Comparison of ENCODE assay signal across 1 cellular context in the genomic region with DNA sequence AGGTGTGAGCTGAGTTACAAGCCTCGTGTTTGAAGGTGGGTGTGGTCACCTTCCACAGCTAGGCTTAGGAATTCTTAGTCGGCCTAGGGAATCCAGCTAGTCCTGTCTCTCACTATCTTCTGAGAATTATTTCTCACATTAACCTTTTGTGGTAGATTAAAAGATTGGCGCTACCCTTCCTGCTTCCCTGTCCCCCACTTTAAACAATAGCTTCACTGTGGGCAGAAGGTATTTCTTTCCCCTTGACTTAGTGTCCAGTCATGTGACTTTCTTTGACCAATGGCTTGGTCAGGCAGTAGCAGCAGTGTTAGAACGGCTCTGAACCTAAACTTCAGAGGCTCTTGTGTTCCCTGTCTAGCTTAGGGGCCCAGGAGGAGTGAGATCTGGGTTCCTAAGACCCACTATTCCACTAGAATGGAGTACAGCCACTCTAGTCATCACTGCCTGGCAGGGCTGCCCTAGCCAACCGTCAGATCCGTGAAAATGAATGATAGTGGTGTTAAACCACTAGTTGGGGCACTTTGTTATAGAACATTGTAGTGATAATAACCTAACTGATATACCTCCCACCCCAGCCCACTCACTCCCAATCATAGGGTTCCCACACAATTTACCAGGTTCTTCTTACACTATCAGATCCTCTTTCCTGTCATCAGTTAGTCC.
TF ChIP-seq lines count a peak whose summit lies in the region.

No MANE protein-coding gene starts in this region.

TF ChIP-seq in HCT116, 20 proteins besides CTCF, POLR2A, EP300 and RAD21 (continued from another document):
- TF ChIP-seq, protein P1, sequence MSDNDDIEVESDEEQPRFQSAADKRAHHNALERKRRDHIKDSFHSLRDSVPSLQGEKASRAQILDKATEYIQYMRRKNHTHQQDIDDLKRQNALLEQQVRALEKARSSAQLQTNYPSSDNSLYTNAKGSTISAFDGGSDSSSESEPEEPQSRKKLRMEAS (IDR thresholded peaks at IDR 0.05): no peak
- TF ChIP-seq ELF1 (IDR thresholded peaks at IDR 0.05; ENCODE audit: borderline replicate concordance, low read depth): no peak
